Comparison of ENCODE assay signal across 8 cellular contexts in the genomic region with DNA sequence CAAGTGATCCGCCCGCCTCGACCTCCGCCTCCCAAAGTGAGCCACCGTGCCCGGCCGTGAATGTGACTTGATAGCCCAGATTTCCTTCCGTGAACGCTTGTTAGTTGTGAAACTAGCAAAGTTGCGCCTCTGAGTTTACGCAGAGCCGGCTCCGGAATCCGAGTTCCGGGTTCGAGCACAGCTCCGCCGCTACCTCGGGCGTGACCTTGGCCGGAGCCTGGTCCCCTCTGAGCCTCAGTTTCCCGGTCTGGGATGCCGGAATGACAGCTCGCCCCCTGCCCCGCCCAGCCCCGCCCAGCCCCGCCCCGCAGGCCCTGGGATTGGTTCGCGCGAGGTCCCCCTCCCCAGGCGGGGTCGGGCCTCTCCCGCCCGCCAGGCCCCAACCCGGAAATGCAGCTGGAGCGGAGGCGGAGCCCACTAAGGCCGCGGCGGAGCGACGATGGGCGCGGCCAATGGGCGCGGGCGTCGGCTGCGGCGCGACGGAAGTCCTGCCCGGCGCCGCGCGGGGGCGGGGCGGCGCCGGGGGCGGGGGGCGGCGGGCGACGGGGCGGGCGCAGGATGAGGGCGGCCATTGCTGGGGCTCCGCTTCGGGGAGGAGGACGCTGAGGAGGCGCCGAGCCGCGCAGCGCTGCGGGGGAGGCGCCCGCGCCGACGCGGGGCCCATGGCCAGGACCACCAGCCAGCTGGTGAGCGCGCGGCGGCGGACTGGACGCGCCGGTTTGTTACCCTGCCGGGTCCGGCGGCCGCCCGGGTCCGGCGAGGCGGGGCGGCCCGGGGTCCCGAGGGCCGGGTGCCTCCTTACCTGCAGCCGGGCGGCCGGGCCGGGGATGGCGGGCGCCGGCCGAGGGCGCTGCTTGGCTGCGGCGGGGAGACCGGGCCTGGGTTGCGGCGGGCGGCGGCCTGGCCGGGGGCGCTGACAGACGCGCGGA. TPM values are rescaled to one million over a fixed set of nuclear protein-coding genes. Genes with fewer than 3 reads are reported as not detected.
A peak's percentile ranks its signal among the peaks of the same experiment; 100 is the strongest.
DNase-seq lines count a peak whose midpoint lies in the region; ATAC-seq and TF ChIP-seq lines count a peak whose summit lies in the region.

A gene (plus strand): TSS at position 571 of the 929 bp plus-strand sequence. CDS start 92 bp downstream, at position 663.

- peaks cover 34% of the 10 kb centered on the region for H4K20me1 ChIP-seq in SK-N-SH (ENCODE audit: insufficient read depth)

- under 1% methylated on average over 40 of the region's 126 CpGs for WGBS in SK-N-SH (ENCODE audit: low lambda C conversion rate)

- no peaks in the 10 kb centered on the region for H3K36me3 ChIP-seq in SK-N-SH (replicated peaks in 1 of 2; ENCODE audit: control insufficient read depth in 1 of 2, insufficient read depth in 2 of 2, low read length in 1 of 2)

- H3K9me3 ChIP-seq in SK-N-SH: no peaks in the 10 kb centered on the region

- ATAC-seq in HG02571 (IDR thresholded peaks at IDR 0.05; ENCODE audit: unreplicated experiment): peak; percentile 87
- peak; percentile 90 for ATAC-seq in omental fat pad (ENCODE audit: low FRiP score)

- H3K4me2 ChIP-seq in SK-N-SH: peak within 1 kb of the TSS; percentile 86

- H3K4me3 ChIP-seq in NB4 (ENCODE audit: low read depth, low read length) (peak within 1 kb of the TSS; percentile 68), SK-N-SH (ENCODE audit: low read depth in 2 of 2, low read length in 1 of 2) (peak within 1 kb of the TSS; percentile 71 to 74)

- no peak for TF ChIP-seq EP300 in SK-N-SH (IDR thresholded peaks at IDR 0.05; ENCODE audit: borderline replicate concordance in 1 of 2, low read depth in 1 of 2, low read length in 1 of 2)

- TF ChIP-seq POLR2A in NB4 (IDR thresholded peaks at IDR 0.05; ENCODE audit: extremely low read depth, insufficient read length): peak; percentile 42

- H2AFZ ChIP-seq in SK-N-SH (ENCODE audit: low read depth): peak within 1 kb of the TSS; percentile 78

- TF ChIP-seq CTCF in NB4 (IDR thresholded peaks at IDR 0.05; ENCODE audit: low read depth, low read length) (no peak), SK-N-SH (IDR thresholded peaks at IDR 0.05) (no peak), omental fat pad (IDR thresholded peaks at IDR 0.05) (no peak)

- H3K27ac ChIP-seq in SK-N-SH (ENCODE audit: low read depth in 2 of 2, low read length in 1 of 2) (peak within 1 kb of the TSS; percentile 38 to 62; a peak in 3 of 4 replicates), temporal lobe (ENCODE audit: low read depth, low read length) (no peak within 1 kb of the TSS)

- no peaks in the 10 kb centered on the region for H3K27me3 ChIP-seq in SK-N-SH (ENCODE audit: insufficient read depth)

- peak; percentile 90 for DNase-seq in GM04504 (ENCODE audit: low read depth)
- DNase-seq in NB4 (ENCODE audit: low read depth): peak; percentile 95
- DNase-seq in SK-N-SH: peak; percentile 97
- peak; percentile 95 for DNase-seq in activated naive CD4-positive, alpha-beta T cell treated with anti-CD3 and anti-CD28 coated beads, Interleukin-2, amount 50 U/mL, for 16 hours
- DNase-seq in globus pallidus (ENCODE audit: low spot score): peak; percentile 96
- no peak for DNase-seq in omental fat pad (ENCODE audit: low spot score)

- H3K9me2 ChIP-seq in SK-N-SH: no peaks in the 10 kb centered on the region

- H3K79me2 ChIP-seq in SK-N-SH (ENCODE audit: insufficient read depth): peaks cover 41% of the 10 kb centered on the region

- H3K4me1 ChIP-seq in SK-N-SH (ENCODE audit: control insufficient read depth in 1 of 2, insufficient read depth in 2 of 2, low read depth in 1 of 2, low read length in 1 of 2): peaks cover 0 to 4% of the 10 kb centered on the region in 2 experiments; a peak in 1 of 4 replicates

- H3K9ac ChIP-seq in SK-N-SH: peak within 1 kb of the TSS; percentile 54; the same call in 1 of the 2 replicates

- POLR2A ChIA-PET in SK-N-SH (lab: Yijun Ruan, JAX): interaction anchor here (1.3 kb wide), 1 partner anchor 23 kb away, joined by 3 read pairs; no protein-coding TSS in a partner anchor

- CTCF ChIA-PET in SK-N-SH (lab: Yijun Ruan, JAX): interaction anchor here (0.7 to 1.1 kb wide), 2 partner anchors 37 to 1453 kb away, joined by 3 read pairs; no protein-coding TSS in a partner anchor

- H3F3A ChIP-seq in SK-N-SH (replicated peaks; ENCODE audit: insufficient read depth): peaks cover 16% of the 10 kb centered on the region

- TF ChIP-seq RAD21 in SK-N-SH (IDR thresholded peaks at IDR 0.05; ENCODE audit: low read length): no peak

TF ChIP-seq in SK-N-SH, 30 proteins besides CTCF, POLR2A, EP300 and RAD21:
- TF ChIP-seq, protein P1, sequence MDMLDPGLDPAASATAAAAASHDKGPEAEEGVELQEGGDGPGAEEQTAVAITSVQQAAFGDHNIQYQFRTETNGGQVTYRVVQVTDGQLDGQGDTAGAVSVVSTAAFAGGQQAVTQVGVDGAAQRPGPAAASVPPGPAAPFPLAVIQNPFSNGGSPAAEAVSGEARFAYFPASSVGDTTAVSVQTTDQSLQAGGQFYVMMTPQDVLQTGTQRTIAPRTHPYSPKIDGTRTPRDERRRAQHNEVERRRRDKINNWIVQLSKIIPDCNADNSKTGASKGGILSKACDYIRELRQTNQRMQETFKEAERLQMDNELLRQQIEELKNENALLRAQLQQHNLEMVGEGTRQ (IDR thresholded peaks at IDR 0.05; ENCODE audit: borderline replicate concordance, low read depth, low read length): no peak
- TF ChIP-seq MEF2A (IDR thresholded peaks at IDR 0.05; ENCODE audit: borderline replicate concordance, low read depth) (no peak), CHD2 (IDR thresholded peaks at IDR 0.05; ENCODE audit: low read length, partially characterized antibody) (peak; percentile 44), YY1 (IDR thresholded peaks at IDR 0.05; ENCODE audit: low read depth) (peak; percentile 71), ELF1 (IDR thresholded peaks at IDR 0.05) (peak; percentile 85), GABPA (IDR thresholded peaks at IDR 0.05; ENCODE audit: low read depth) (peak; percentile 81), FOXM1 (IDR thresholded peaks at IDR 0.05; ENCODE audit: low read depth) (no peak), SMC3 (IDR thresholded peaks at IDR 0.05; ENCODE audit: low read depth, low read length) (no peak), MXI1 (IDR thresholded peaks at IDR 0.05; ENCODE audit: low read depth, low read length) (peak; percentile 49; the same call in 1 of the 2 replicates), TAF1 (IDR thresholded peaks at IDR 0.05; ENCODE audit: borderline replicate concordance, low read depth, low read length) (peak; percentile 35; the same call in 1 of the 2 replicates)
- TF ChIP-seq, protein P2, sequence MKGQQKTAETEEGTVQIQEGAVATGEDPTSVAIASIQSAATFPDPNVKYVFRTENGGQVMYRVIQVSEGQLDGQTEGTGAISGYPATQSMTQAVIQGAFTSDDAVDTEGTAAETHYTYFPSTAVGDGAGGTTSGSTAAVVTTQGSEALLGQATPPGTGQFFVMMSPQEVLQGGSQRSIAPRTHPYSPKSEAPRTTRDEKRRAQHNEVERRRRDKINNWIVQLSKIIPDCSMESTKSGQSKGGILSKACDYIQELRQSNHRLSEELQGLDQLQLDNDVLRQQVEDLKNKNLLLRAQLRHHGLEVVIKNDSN (IDR thresholded peaks at IDR 0.05; ENCODE audit: borderline replicate concordance, low read depth): no peak
- TF ChIP-seq, protein P3, sequence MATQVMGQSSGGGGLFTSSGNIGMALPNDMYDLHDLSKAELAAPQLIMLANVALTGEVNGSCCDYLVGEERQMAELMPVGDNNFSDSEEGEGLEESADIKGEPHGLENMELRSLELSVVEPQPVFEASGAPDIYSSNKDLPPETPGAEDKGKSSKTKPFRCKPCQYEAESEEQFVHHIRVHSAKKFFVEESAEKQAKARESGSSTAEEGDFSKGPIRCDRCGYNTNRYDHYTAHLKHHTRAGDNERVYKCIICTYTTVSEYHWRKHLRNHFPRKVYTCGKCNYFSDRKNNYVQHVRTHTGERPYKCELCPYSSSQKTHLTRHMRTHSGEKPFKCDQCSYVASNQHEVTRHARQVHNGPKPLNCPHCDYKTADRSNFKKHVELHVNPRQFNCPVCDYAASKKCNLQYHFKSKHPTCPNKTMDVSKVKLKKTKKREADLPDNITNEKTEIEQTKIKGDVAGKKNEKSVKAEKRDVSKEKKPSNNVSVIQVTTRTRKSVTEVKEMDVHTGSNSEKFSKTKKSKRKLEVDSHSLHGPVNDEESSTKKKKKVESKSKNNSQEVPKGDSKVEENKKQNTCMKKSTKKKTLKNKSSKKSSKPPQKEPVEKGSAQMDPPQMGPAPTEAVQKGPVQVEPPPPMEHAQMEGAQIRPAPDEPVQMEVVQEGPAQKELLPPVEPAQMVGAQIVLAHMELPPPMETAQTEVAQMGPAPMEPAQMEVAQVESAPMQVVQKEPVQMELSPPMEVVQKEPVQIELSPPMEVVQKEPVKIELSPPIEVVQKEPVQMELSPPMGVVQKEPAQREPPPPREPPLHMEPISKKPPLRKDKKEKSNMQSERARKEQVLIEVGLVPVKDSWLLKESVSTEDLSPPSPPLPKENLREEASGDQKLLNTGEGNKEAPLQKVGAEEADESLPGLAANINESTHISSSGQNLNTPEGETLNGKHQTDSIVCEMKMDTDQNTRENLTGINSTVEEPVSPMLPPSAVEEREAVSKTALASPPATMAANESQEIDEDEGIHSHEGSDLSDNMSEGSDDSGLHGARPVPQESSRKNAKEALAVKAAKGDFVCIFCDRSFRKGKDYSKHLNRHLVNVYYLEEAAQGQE (IDR thresholded peaks at IDR 0.05; ENCODE audit: low read depth, low read length): no peak
- TF ChIP-seq, protein P4, sequence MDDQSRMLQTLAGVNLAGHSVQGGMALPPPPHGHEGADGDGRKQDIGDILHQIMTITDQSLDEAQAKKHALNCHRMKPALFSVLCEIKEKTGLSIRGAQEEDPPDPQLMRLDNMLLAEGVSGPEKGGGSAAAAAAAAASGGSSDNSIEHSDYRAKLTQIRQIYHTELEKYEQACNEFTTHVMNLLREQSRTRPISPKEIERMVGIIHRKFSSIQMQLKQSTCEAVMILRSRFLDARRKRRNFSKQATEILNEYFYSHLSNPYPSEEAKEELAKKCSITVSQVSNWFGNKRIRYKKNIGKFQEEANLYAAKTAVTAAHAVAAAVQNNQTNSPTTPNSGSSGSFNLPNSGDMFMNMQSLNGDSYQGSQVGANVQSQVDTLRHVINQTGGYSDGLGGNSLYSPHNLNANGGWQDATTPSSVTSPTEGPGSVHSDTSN (IDR thresholded peaks at IDR 0.05): peak; percentile 96

RNA-seq across cellular contexts. Expression of the gene that starts here (rescaled TPM):
- 22.0 and 33.4 TPM in 2 replicates for polyA plus RNA-seq in SK-N-SH (2012; rRNA removed)
- polyA plus RNA-seq in SK-N-SH (2012; cell fraction: cytosol; rRNA removed): 18.8 and 27.2 TPM in 2 replicates
- 33.6 and 52.5 TPM in 2 replicates for polyA plus RNA-seq in SK-N-SH (2012; cell fraction: nucleus; rRNA removed)
- total RNA-seq in omental fat pad: 10 to 100 TPM; 22.2 to 34.5 (median 25.6) TPM
- total RNA-seq in temporal lobe: 29.3 TPM
